4 cellular contexts compared by ENCODE assay signal in genomic region chr15:23374226-23374625, GRCh38. TPM values are rescaled to one million over a fixed set of nuclear protein-coding genes. Genes with fewer than 3 reads are reported as not detected.
"Had no signal": no experiment of that assay in that cellular context is flagged by ENCODE, and none has a peak within 500 bp of the region (broad histone marks: within the 10 kb centered on the region; RNA-seq: fewer than 3 reads in every experiment).

No MANE protein-coding gene starts in this region.

RNA-seq across cellular contexts. Expression of gene GOLGA8S, which starts 19.7 kb away (rescaled TPM):
- total RNA-seq: LHCN-M2, M059J, NCI-H460 had no signal

RNA-seq across cellular contexts. Expression of gene GOLGA6L26, which starts 40.2 kb away (rescaled TPM):
- total RNA-seq: LHCN-M2, M059J, MCF 10A, NCI-H460 had no signal
